ENCODE assay signal across 13 cellular contexts in the genomic region with DNA sequence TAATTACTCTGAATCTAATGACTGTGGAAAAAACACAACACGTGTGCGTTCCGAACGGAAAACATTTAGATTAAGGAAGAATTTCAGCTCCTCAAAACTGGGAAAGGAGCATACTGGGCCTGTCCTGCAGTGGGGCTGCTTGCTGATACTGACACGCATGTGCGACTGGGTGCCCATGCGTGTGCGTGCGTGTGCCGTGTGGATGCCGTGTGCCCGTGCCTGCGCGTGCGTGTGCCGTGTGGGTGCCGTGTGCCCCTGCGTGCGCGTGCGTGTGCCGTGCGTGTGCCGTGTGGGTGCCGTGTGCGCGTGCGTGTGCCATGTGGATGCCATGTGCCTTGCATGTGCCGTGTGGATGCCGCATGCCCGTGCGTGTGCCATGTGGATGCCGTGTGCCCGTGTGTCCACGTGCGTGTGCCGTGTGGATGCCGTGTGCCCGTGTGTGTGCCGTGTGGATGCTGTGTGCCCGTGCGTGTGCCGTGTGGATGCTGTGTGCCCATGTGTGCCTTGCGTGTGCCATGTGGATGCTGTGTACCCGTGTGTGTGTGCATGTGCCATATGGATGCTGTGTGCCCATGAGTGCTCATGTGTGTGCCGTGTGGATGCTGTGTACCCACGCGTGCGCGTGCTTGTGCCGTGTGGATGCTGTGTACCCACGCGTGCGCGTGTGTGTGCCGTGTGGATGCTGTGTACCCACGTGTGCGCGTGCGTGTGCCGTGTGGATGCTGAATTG.
"Had no signal": no experiment of that assay in that cellular context is flagged by ENCODE, and none has a peak within 500 bp of the region (broad histone marks: within the 10 kb centered on the region; RNA-seq: fewer than 3 reads in every experiment).

No MANE protein-coding gene starts in this region.

- H3K27me3 Mint-ChIP-seq: stimulated activated naive CD8-positive, alpha-beta T cell treated with anti-CD3 and anti-CD28 coated beads, Interleukin-15, Interleukin-2, amounts not matched to agents 100 ng/mL and 50 ng/mL, for 24 hours had no signal

- H3K9me3 ChIP-seq: heart left ventricle, testis had no signal

- H3K36me3 Mint-ChIP-seq: activated naive CD4-positive, alpha-beta T cell treated with anti-CD3 and anti-CD28 coated beads, Interleukin-2, amount 50 U/mL, for 72 hours had no signal

- H3K27ac ChIP-seq: foreskin keratinocyte, heart left ventricle, testis had no signal

- H3K27me3 ChIP-seq: foreskin keratinocyte, heart left ventricle, testis had no signal

- H3K9me3 Mint-ChIP-seq: activated naive CD4-positive, alpha-beta T cell treated with anti-CD3 and anti-CD28 coated beads, Interleukin-2, amount 50 U/mL, for 72 hours; nephron progenitor cell; stimulated activated naive CD8-positive, alpha-beta T cell treated with anti-CD3 and anti-CD28 coated beads, Interleukin-15, Interleukin-2, amounts not matched to agents 100 ng/mL and 50 ng/mL, for 24 hours had no signal

- H3K27ac Mint-ChIP-seq: activated naive CD4-positive, alpha-beta T cell treated with anti-CD3 and anti-CD28 coated beads, Interleukin-2, amount 50 U/mL, for 72 hours; stimulated activated naive CD8-positive, alpha-beta T cell treated with anti-CD3 and anti-CD28 coated beads, Interleukin-15, Interleukin-2, amounts not matched to agents 100 ng/mL and 50 ng/mL, for 24 hours had no signal

- DNase-seq: left ventricle myocardium superior; mesendoderm; nephron progenitor cell; stimulated activated CD4-positive, alpha-beta T cell treated with anti-CD3 and anti-CD28 coated beads, Interleukin-4, amount 100 ng/mL, for 1 hour; stimulated activated CD8-positive, alpha-beta memory T cell treated with anti-CD3 and anti-CD28 coated beads, Interleukin-4, amount 100 ng/mL, for 48 hours; T-helper 2 cell; testis had no signal

- H3K4me3 Mint-ChIP-seq: nephron progenitor cell; stimulated activated naive CD8-positive, alpha-beta T cell treated with anti-CD3 and anti-CD28 coated beads, Interleukin-15, Interleukin-2, amounts not matched to agents 100 ng/mL and 50 ng/mL, for 24 hours had no signal

- FAIRE-seq: islet of Langerhans, TTC549 had no signal

- H3K4me3 ChIP-seq: heart left ventricle, testis had no signal
